ENCODE assay signal across 10 cellular contexts in genomic region chr10:103677486-103677885, GRCh38.
DNase-seq lines count a peak whose midpoint lies in the region; TF ChIP-seq lines count a peak whose summit lies in the region.
"Had no signal": no experiment of that assay in that cellular context is flagged by ENCODE, and none has a peak within 500 bp of the region (broad histone marks: within the 10 kb centered on the region; RNA-seq: fewer than 3 reads in every experiment).

No MANE protein-coding gene starts in this region.

- no peaks in the 10 kb centered on the region for H3K27me3 Mint-ChIP-seq in activated naive CD4-positive, alpha-beta T cell treated with anti-CD3 and anti-CD28 coated beads, Interleukin-2, amount 50 U/mL, for 24 hours
- H3K27me3 Mint-ChIP-seq in brain: no peaks in the 10 kb centered on the region

- no peak for DNase-seq in activated naive CD4-positive, alpha-beta T cell treated with Interleukin-2 at 50 U/mL for 16 hours
- no peak for DNase-seq in transverse colon
- DNase-seq in NCI-H146 (lab: John Stamatoyannopoulos, UW): no peak
- DNase-seq in NCI-H345 (lab: John Stamatoyannopoulos, UW): no peak
- no peak for DNase-seq in NCI-H1436 (lab: John Stamatoyannopoulos, UW)
- DNase-seq: NCI-H2081 had no signal

- intact Hi-C loops in transverse colon (cut with DNase I; ENCODE audit: low total_unique reads): no loop called here

- no peaks in the 10 kb centered on the region for H3K9me3 Mint-ChIP-seq in activated naive CD4-positive, alpha-beta T cell treated with anti-CD3 and anti-CD28 coated beads, Interleukin-2, amount 50 U/mL, for 24 hours
- H3K9me3 Mint-ChIP-seq in brain: no peaks in the 10 kb centered on the region
- H3K9me3 Mint-ChIP-seq: nephron progenitor cell had no signal

- TF ChIP-seq CTCF in brain (conservative IDR thresholded peaks at IDR 0.05) (no peak), transverse colon (IDR thresholded peaks at IDR 0.05) (no peak)

- 65% methylated on average over 4 of the region's 4 CpGs; no CpG with 5 or more reads in 1 of the 2 donors for WGBS in transverse colon (ENCODE audit: low coverage in 1 of 2), 2 donors

- no peak for TF ChIP-seq POLR2A in transverse colon (IDR thresholded peaks at IDR 0.05)

- H3K4me3 ChIP-seq in mononuclear cell (ENCODE audit: low read length) (peak overlapping the region; percentile 16), transverse colon (peak overlapping the region; percentile 3 to 31 (median 13))

- peak overlapping the region; percentile 73 for H3K4me3 Mint-ChIP-seq in activated naive CD4-positive, alpha-beta T cell treated with anti-CD3 and anti-CD28 coated beads, Interleukin-2, amount 50 U/mL, for 24 hours
- H3K4me3 Mint-ChIP-seq in brain: peak overlapping the region in 3 of 5 experiments; percentile 74 to 80 (median 75)
- H3K4me3 Mint-ChIP-seq: nephron progenitor cell had no signal

- H3K9me3 ChIP-seq in mononuclear cell (ENCODE audit: low read depth, low read length) (no peaks in the 10 kb centered on the region), transverse colon (no peaks in the 10 kb centered on the region)

- H3K27me3 ChIP-seq in mononuclear cell (ENCODE audit: insufficient read depth, low read length) (no peaks in the 10 kb centered on the region), transverse colon (no peaks in the 10 kb centered on the region)

- peak overlapping the region; percentile 82 to 91 (median 83) for H3K27ac ChIP-seq in transverse colon

- in situ Hi-C loops in transverse colon (cut with MboI; ENCODE audit: low pct_ligation_motif_present in 1 of 4, low pct_unique_long_range_greater_than_20kb in 1 of 4, low sequenced_read_pairs in 3 of 4): loop anchor here in 1 of 4 donors (25.0 kb wide), 1 partner anchor 265 kb away; no protein-coding TSS in a partner anchor

- H3K4me1 ChIP-seq in mononuclear cell (ENCODE audit: insufficient read depth, low read length) (peaks cover 20% of the 10 kb centered on the region), transverse colon (peaks cover 11 to 30% (median 15%) of the 10 kb centered on the region in 4 donors)

- H3K36me3 ChIP-seq in transverse colon: no peaks in the 10 kb centered on the region

- no peak for TF ChIP-seq EP300 in transverse colon (IDR thresholded peaks at IDR 0.05; ENCODE audit: low read depth)

- H3K4me1 Mint-ChIP-seq in activated naive CD4-positive, alpha-beta T cell treated with anti-CD3 and anti-CD28 coated beads, Interleukin-2, amount 50 U/mL, for 24 hours: peaks cover 13% of the 10 kb centered on the region
- peaks cover 45% of the 10 kb centered on the region for H3K4me1 Mint-ChIP-seq in brain

- H3K27ac Mint-ChIP-seq in activated naive CD4-positive, alpha-beta T cell treated with anti-CD3 and anti-CD28 coated beads, Interleukin-2, amount 50 U/mL, for 24 hours: peak overlapping the region; percentile 94
- H3K27ac Mint-ChIP-seq in brain: peak overlapping the region in 3 of 5 experiments; percentile 91 to 98 (median 97)

- H3K36me3 Mint-ChIP-seq in activated naive CD4-positive, alpha-beta T cell treated with anti-CD3 and anti-CD28 coated beads, Interleukin-2, amount 50 U/mL, for 24 hours: no peaks in the 10 kb centered on the region
- H3K36me3 Mint-ChIP-seq in brain: no peaks in the 10 kb centered on the region
